Comparison of ENCODE assay signal across 8 cellular contexts in the genomic region with DNA sequence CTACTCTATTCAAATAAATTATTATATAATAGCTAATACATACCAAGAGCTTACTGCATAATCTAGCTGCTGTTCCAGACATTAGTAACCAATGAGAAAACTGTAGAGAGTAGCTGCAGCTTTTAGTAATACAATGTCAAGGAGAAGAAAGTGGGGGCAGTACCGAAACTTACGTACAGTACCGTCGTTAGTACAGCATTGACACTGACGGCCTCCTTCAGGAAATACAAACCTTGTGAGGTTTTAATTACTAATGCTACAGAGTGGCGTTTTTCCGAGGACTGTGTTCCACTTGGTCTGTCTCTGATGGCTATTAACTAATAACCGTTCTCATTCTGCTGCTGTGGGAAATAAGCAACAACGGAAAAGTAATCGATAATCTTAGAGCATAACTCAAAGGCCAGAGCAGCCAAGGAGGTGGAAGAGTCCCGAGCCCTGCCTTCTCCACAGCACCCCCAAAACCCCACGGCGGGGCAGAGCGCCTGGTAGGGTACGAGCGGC. TPM values are rescaled to one million over a fixed set of nuclear protein-coding genes. Genes with fewer than 3 reads are reported as not detected.
A peak's percentile ranks its signal among the peaks of the same experiment; 100 is the strongest.
DNase-seq lines count a peak whose midpoint lies in the region; ATAC-seq, FAIRE-seq and TF ChIP-seq lines count a peak whose summit lies in the region.

No MANE protein-coding gene starts in this region.

- H3K27ac Mint-ChIP-seq in stimulated activated naive CD8-positive, alpha-beta T cell treated with anti-CD3 and anti-CD28 coated beads, Interleukin-15, Interleukin-2, amounts not matched to agents 100 ng/mL and 50 ng/mL, for 24 hours, result peak overlapping the region; percentile 93

- no peaks in the 10 kb centered on the region for H3K9me2 ChIP-seq in PC-3 (replicated peaks; ENCODE audit: low read length)

- peak; percentile 66 for ATAC-seq in HG03175 (IDR thresholded peaks at IDR 0.05; ENCODE audit: unreplicated experiment)
- ATAC-seq in PC-3, result peak; percentile 28

- H4K20me1 ChIP-seq in PC-3 (ENCODE audit: low read length), result no peaks in the 10 kb centered on the region

- intact Hi-C loops in PC-3 (cut with micrococcal nuclease), result no loop called here

- no TSS peak for BruUV-seq in PC-3 (replicated peaks; lab: Mats Ljungman, UMichigan)

- H3K27me3 ChIP-seq in PC-3 (ENCODE audit: low read length), result no peaks in the 10 kb centered on the region

- peak overlapping the region; percentile 98 for H2AFZ ChIP-seq in PC-3 (ENCODE audit: low read length)

- FAIRE-seq in GM19239 (lab: Jason Lieb, UNC), result peak; percentile 90

- H3K27ac ChIP-seq in PC-3 (ENCODE audit: low read length), result peak overlapping the region; percentile 50

- H3K9me3 ChIP-seq in PC-3 (ENCODE audit: low read length), result no peaks in the 10 kb centered on the region

- peak overlapping the region; percentile 88 for H3K4me3 Mint-ChIP-seq in stimulated activated naive CD8-positive, alpha-beta T cell treated with anti-CD3 and anti-CD28 coated beads, Interleukin-15, Interleukin-2, amounts not matched to agents 100 ng/mL and 50 ng/mL, for 24 hours

- H3K79me2 ChIP-seq in PC-3 (ENCODE audit: low read length), result peaks cover 38% of the 10 kb centered on the region

- H3K27me3 Mint-ChIP-seq in stimulated activated naive CD8-positive, alpha-beta T cell treated with anti-CD3 and anti-CD28 coated beads, Interleukin-15, Interleukin-2, amounts not matched to agents 100 ng/mL and 50 ng/mL, for 24 hours, result no peaks in the 10 kb centered on the region

- H3K4me1 ChIP-seq in PC-3 (ENCODE audit: insufficient read depth, low read length), result peaks cover 21% of the 10 kb centered on the region

- H3K4me2 ChIP-seq in PC-3 (ENCODE audit: low read length), result peak overlapping the region; percentile 99

- TF ChIP-seq CTCF in PC-3 (conservative IDR thresholded peaks at IDR 0.05; ENCODE audit: low read depth, low read length) (no peak), cardiac fibroblast (IDR thresholded peaks at IDR 0.05; ENCODE audit: low read depth, low read length) (no peak)

- DNase-seq in DMS153 treated with DMSO at 0.1 percent for 48 hours (lab: John Stamatoyannopoulos, UW; ENCODE audit: unreplicated experiment), result peak; percentile 60
- DNase-seq in GM19239 (ENCODE audit: insufficient read length, low spot score), result peak; percentile 35
- DNase-seq in PC-3, result peak; percentile 31
- peak; percentile 29 for DNase-seq in cardiac fibroblast (ENCODE audit: low read depth in 2 of 2)
- peak; percentile 68 for DNase-seq in left kidney (ENCODE audit: low read depth, low spot score)
- no peak for DNase-seq in T-helper 9 cell

- peaks cover 46% of the 10 kb centered on the region for H3K4me1 Mint-ChIP-seq in stimulated activated naive CD8-positive, alpha-beta T cell treated with anti-CD3 and anti-CD28 coated beads, Interleukin-15, Interleukin-2, amounts not matched to agents 100 ng/mL and 50 ng/mL, for 24 hours (ENCODE audit: low read depth)

- no peaks in the 10 kb centered on the region for H3F3A ChIP-seq in PC-3 (ENCODE audit: low read length, unreplicated experiment)

- CTCF ChIA-PET in PC-3 (lab: Charles Lee), result no interaction called here

- H3K36me3 Mint-ChIP-seq in stimulated activated naive CD8-positive, alpha-beta T cell treated with anti-CD3 and anti-CD28 coated beads, Interleukin-15, Interleukin-2, amounts not matched to agents 100 ng/mL and 50 ng/mL, for 24 hours (ENCODE audit: low read depth), result peaks cover 24% of the 10 kb centered on the region

- POLR2A ChIA-PET in PC-3 (lab: Charles Lee; ENCODE audit: unreplicated experiment), result no interaction called here

- H3K9me3 Mint-ChIP-seq in stimulated activated naive CD8-positive, alpha-beta T cell treated with anti-CD3 and anti-CD28 coated beads, Interleukin-15, Interleukin-2, amounts not matched to agents 100 ng/mL and 50 ng/mL, for 24 hours, result no peaks in the 10 kb centered on the region

- H3K4me3 ChIP-seq in PC-3 (ENCODE audit: low read length) (peak overlapping the region; percentile 87), cardiac fibroblast (replicated peaks in 1 of 2; ENCODE audit: low read depth in 2 of 2, low read length in 2 of 2) (peak overlapping the region; percentile 47 to 61)

- H3K9ac ChIP-seq in PC-3 (ENCODE audit: low read length), result peak overlapping the region; percentile 81

- H3K36me3 ChIP-seq in PC-3 (ENCODE audit: low read depth, low read length), result no peaks in the 10 kb centered on the region

RNA-seq across cellular contexts. Expression of a gene that starts 0.3 kb away (rescaled TPM):
- 17.3 and 21.0 TPM in 2 replicates for total RNA-seq in PC-3 (2014; rRNA removed)

RNA-seq across cellular contexts. Expression of a gene that starts 27.6 kb away (rescaled TPM):
- total RNA-seq in PC-3 (2014; rRNA removed), result not detected in 2 replicates
